ENCODE assay signal across 9 cellular contexts in the genomic region with DNA sequence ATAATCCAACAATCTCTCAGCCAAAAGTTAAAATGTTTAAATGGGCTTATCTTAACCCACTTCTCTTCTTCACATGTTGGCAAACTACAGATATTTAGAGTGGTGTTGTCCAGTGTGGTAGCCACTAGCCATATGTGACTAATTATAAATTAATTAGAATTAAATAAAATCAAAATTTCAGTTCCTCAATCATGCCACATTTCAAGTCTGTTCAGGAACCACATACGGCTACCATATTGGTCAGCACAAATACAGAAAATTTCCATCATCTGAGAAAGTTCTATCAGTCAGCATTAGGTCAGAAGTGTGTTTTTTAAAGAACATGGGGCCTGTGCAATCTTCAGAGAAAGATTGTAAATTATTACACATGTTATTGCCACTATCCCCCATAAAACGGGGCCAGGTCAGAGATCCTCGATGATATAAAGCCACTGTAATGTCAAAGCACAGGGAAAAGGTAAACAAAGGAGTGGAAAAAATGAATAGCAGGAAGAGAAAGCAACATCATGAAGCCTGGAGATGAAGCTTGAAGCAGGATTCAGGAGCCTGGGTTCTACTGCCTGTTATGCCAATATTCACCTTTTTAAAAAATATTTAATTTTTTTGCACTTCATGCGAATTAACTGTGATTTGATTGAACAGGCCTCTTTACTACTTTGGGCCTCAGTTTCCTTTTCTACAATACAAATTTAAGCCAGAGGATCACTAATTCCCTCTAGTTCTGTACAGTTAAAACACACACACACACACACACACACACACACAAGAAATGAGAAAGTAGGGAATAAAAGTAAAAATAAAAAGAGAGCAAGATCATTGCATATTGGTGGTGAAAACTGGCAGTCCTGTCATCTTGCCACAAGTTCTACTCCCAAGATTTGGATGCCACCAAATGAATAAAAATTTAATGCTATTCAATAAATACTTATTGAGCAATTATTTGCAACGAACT. TPM values are rescaled to one million over a fixed set of nuclear protein-coding genes. Genes with fewer than 3 reads are reported as not detected.
DNase-seq lines count a peak whose midpoint lies in the region; ATAC-seq, FAIRE-seq and TF ChIP-seq lines count a peak whose summit lies in the region.
"Had no signal": no experiment of that assay in that cellular context is flagged by ENCODE, and none has a peak within 500 bp of the region (broad histone marks: within the 10 kb centered on the region; RNA-seq: fewer than 3 reads in every experiment).

No MANE protein-coding gene starts in this region.

- peak overlapping the region; percentile 79 for H3K27ac Mint-ChIP-seq in activated CD8-positive, alpha-beta T cell treated with anti-CD3 and anti-CD28 coated beads for 36 hours
- peak overlapping the region; percentile 42 for H3K27ac Mint-ChIP-seq in type B pancreatic cell

- no peaks in the 10 kb centered on the region for H3K27me3 Mint-ChIP-seq in activated CD8-positive, alpha-beta T cell treated with anti-CD3 and anti-CD28 coated beads for 36 hours
- H3K27me3 Mint-ChIP-seq in type B pancreatic cell, result no peaks in the 10 kb centered on the region

- peak overlapping the region; percentile 2 for H3K9ac ChIP-seq in keratinocyte (ENCODE audit: control insufficient read depth, extremely low read depth, insufficient read depth, low read length)

- CTCF ChIA-PET in activated CD8-positive, alpha-beta T cell treated with anti-CD3 and anti-CD28 coated beads for 36 hours (lab: Charles Lee), result no interaction called here

- H3K9me1 ChIP-seq in keratinocyte (ENCODE audit: control insufficient read depth, extremely low read depth, insufficient read depth, low read length), result no peaks in the 10 kb centered on the region

- H3K36me3 ChIP-seq in cardiac muscle cell (no peaks in the 10 kb centered on the region), keratinocyte (ENCODE audit: control insufficient read depth in 2 of 2, extremely low read depth in 1 of 2, insufficient read depth in 2 of 2, low read length in 2 of 2) (no peaks in the 10 kb centered on the region)

- peaks cover 67% of the 10 kb centered on the region for H3K79me2 ChIP-seq in keratinocyte (ENCODE audit: control insufficient read depth, insufficient read depth, low read length)

- ATAC-seq in Right ventricle myocardium inferior (no peak), HG02763 (IDR thresholded peaks at IDR 0.05; ENCODE audit: unreplicated experiment) (no peak), GM18861 (IDR thresholded peaks at IDR 0.05; ENCODE audit: unreplicated experiment) (no peak)
- ATAC-seq in activated CD8-positive, alpha-beta T cell treated with anti-CD3 and anti-CD28 coated beads for 36 hours, result no peak

- no peak overlapping the region for H2AFZ ChIP-seq in keratinocyte (ENCODE audit: control insufficient read depth, low read length)

- DNase-seq in cardiac muscle cell (ENCODE audit: low read depth in 1 of 2, low spot score in 1 of 2) (no peak), Right ventricle myocardium inferior (ENCODE audit: missing footprints) (no peak), keratinocyte (ENCODE audit: low read depth, low spot score) (no peak), type B pancreatic cell (ENCODE audit: extremely low spot score, unreplicated experiment) (no peak), GM19239 (ENCODE audit: insufficient read length, low spot score) (no peak)
- DNase-seq in activated CD8-positive, alpha-beta T cell treated with anti-CD3 and anti-CD28 coated beads for 36 hours, result no peak
- DNase-seq: activated gamma-delta T cell treated with Interleukin-2 at 50 U/mL for 16 hours had no signal

- TF ChIP-seq CTCF in cardiac muscle cell (IDR thresholded peaks at IDR 0.05; ENCODE audit: low read depth, low read length) (no peak), keratinocyte (optimal IDR thresholded peaks at IDR 0.05 in 1 of 3, IDR thresholded peaks at IDR 0.05 in 1 of 3, conservative IDR thresholded peaks at IDR 0.05 in 1 of 3; ENCODE audit: extremely low read depth in 1 of 3, insufficient read depth in 2 of 3, low read length in 3 of 3) (no peak), type B pancreatic cell (conservative IDR thresholded peaks at IDR 0.05) (no peak)
- no peak for TF ChIP-seq CTCF in activated CD8-positive, alpha-beta T cell treated with anti-CD3 and anti-CD28 coated beads for 36 hours (IDR thresholded peaks at IDR 0.05)

- FAIRE-seq in keratinocyte (lab: Jason Lieb, UNC) (no peak), GM19239 (lab: Jason Lieb, UNC) (no peak)

- peaks cover 13% of the 10 kb centered on the region for H3K4me1 ChIP-seq in cardiac muscle cell (ENCODE audit: low read depth)
- peaks cover 32% of the 10 kb centered on the region for H3K4me1 ChIP-seq in keratinocyte (ENCODE audit: control insufficient read depth, extremely low read depth, insufficient read depth, low read length)

- dilution Hi-C loops in keratinocyte (cut with MboI; ENCODE audit: extremely low pct_ligation_motif_present, low sequenced_read_pairs), result no loop called here

- no peaks in the 10 kb centered on the region for H3K9me3 Mint-ChIP-seq in activated CD8-positive, alpha-beta T cell treated with anti-CD3 and anti-CD28 coated beads for 36 hours
- H3K9me3 Mint-ChIP-seq in type B pancreatic cell, result no peaks in the 10 kb centered on the region

- POLR2A ChIA-PET in activated CD8-positive, alpha-beta T cell treated with anti-CD3 and anti-CD28 coated beads for 36 hours (lab: Charles Lee), result no interaction called here

- H3K4me1 Mint-ChIP-seq in activated CD8-positive, alpha-beta T cell treated with anti-CD3 and anti-CD28 coated beads for 36 hours (ENCODE audit: low read depth), result peaks cover 48% of the 10 kb centered on the region
- peaks cover 19% of the 10 kb centered on the region for H3K4me1 Mint-ChIP-seq in type B pancreatic cell (ENCODE audit: unreplicated experiment)

- intact Hi-C loops in Right ventricle myocardium inferior (cut with DNase I), result no loop called here
- intact Hi-C loops in activated CD8-positive, alpha-beta T cell treated with anti-CD3 and anti-CD28 coated beads for 36 hours (cut with micrococcal nuclease), result loop anchor here (2.0 kb wide), 1 partner anchor 27 kb away; no protein-coding TSS in a partner anchor

- H4K20me1 ChIP-seq in keratinocyte (ENCODE audit: control insufficient read depth, extremely low read depth, insufficient read depth, low read length), result no peaks in the 10 kb centered on the region

- peak overlapping the region; percentile 87 for H3K4me2 ChIP-seq in keratinocyte (ENCODE audit: control insufficient read depth, extremely low read depth, insufficient read depth, low read depth, low read length)

- H3K4me3 ChIP-seq in cardiac muscle cell (peak overlapping the region; percentile 59), keratinocyte (ENCODE audit: control insufficient read depth in 2 of 3, extremely low read depth in 1 of 3, insufficient read depth in 2 of 3, low read depth in 1 of 3, low read length in 3 of 3) (peak overlapping the region; percentile 94 to 99 (median 98))

- H3K36me3 Mint-ChIP-seq in activated CD8-positive, alpha-beta T cell treated with anti-CD3 and anti-CD28 coated beads for 36 hours (ENCODE audit: low read depth), result peaks cover 20% of the 10 kb centered on the region
- H3K36me3 Mint-ChIP-seq in type B pancreatic cell, result peaks cover 14% of the 10 kb centered on the region

- H3K9me3 ChIP-seq in cardiac muscle cell (ENCODE audit: low read depth) (no peaks in the 10 kb centered on the region), keratinocyte (ENCODE audit: control insufficient read depth, low read depth, low read length) (no peaks in the 10 kb centered on the region)

- H3K4me3 Mint-ChIP-seq in activated CD8-positive, alpha-beta T cell treated with anti-CD3 and anti-CD28 coated beads for 36 hours, result peak overlapping the region; percentile 96
- peak overlapping the region; percentile 100 for H3K4me3 Mint-ChIP-seq in type B pancreatic cell

- H3K27me3 ChIP-seq in cardiac muscle cell (no peaks in the 10 kb centered on the region), keratinocyte (ENCODE audit: control insufficient read depth, extremely low read depth, insufficient read depth, low read length) (no peaks in the 10 kb centered on the region)

- H3K27ac ChIP-seq in cardiac muscle cell (peak overlapping the region; percentile 84), keratinocyte (ENCODE audit: control insufficient read depth, insufficient read depth, low read length) (peak overlapping the region; percentile 27)

RNA-seq across cellular contexts. Expression of gene RSBN1, which starts 2.3 kb away (rescaled TPM):
- total RNA-seq in cardiac muscle cell (18.0 and 27.3 TPM in 2 replicates), Right ventricle myocardium inferior (10.1 TPM), type B pancreatic cell (ENCODE audit: low replicate concordance) (18.8 and 21.2 TPM in 2 replicates)
- polyA plus RNA-seq in cardiac muscle cell (12.7 and 18.8 TPM in 2 replicates), keratinocyte (7.1 to 10.4 TPM (median 9.5 TPM) in 3 replicates)
- total RNA-seq in activated CD8-positive, alpha-beta T cell treated with anti-CD3 and anti-CD28 coated beads for 36 hours, result 10 to 100 TPM; 25.6 to 28.3 TPM
- 14.3 TPM for polyA plus RNA-seq in keratinocyte (2011; ENCODE audit: low read depth)
- polyA plus RNA-seq in keratinocyte (2011; cell fraction: cytosol; rRNA removed), result 4.1 and 5.5 TPM in 2 replicates
- polyA plus RNA-seq in keratinocyte (2011; cell fraction: nucleus; rRNA removed), result 7.8 and 11.9 TPM in 2 replicates
- 7.0 and 7.2 TPM in 2 replicates for polyA plus RNA-seq in keratinocyte (2012; ENCODE audit: low replicate concordance)
- 2.1 to 56.2 TPM (median 21.1 TPM) in 3 replicates for polyA minus RNA-seq in keratinocyte
- polyA minus RNA-seq in keratinocyte (2011; cell fraction: cytosol; rRNA and poly(A)+ RNA removed), result 8.4 TPM
- polyA minus RNA-seq in keratinocyte (2011; cell fraction: nucleus; rRNA and poly(A)+ RNA removed), result 16.1 and 30.9 TPM in 2 replicates

RNA-seq across cellular contexts. Expression of gene PHTF1, which starts 50.6 kb away (rescaled TPM):
- total RNA-seq in cardiac muscle cell, result 33.2 and 45.2 TPM in 2 replicates
- polyA plus RNA-seq in cardiac muscle cell, result 40.5 and 49.9 TPM in 2 replicates
- total RNA-seq in Right ventricle myocardium inferior, result 6.4 TPM
- 10 to 100 TPM; 13.1 to 14.4 TPM for total RNA-seq in activated CD8-positive, alpha-beta T cell treated with anti-CD3 and anti-CD28 coated beads for 36 hours
- polyA plus RNA-seq in keratinocyte, result 4.4 to 6.8 TPM (median 5.1 TPM) in 3 replicates
- 1.7 TPM for polyA plus RNA-seq in keratinocyte (2011; ENCODE audit: low read depth)
- 3.3 and 4.1 TPM in 2 replicates for polyA plus RNA-seq in keratinocyte (2011; cell fraction: cytosol; rRNA removed)
- 5.5 and 5.8 TPM in 2 replicates for polyA plus RNA-seq in keratinocyte (2011; cell fraction: nucleus; rRNA removed)
- polyA plus RNA-seq in keratinocyte (2012; ENCODE audit: low replicate concordance), result 2.1 and 8.9 TPM in 2 replicates
- polyA minus RNA-seq in keratinocyte, result 4.3 to 5.9 TPM (median 4.5 TPM) in 3 replicates
- 5.4 TPM for polyA minus RNA-seq in keratinocyte (2011; cell fraction: cytosol; rRNA and poly(A)+ RNA removed)
- 8.0 and 9.9 TPM in 2 replicates for polyA minus RNA-seq in keratinocyte (2011; cell fraction: nucleus; rRNA and poly(A)+ RNA removed)
- total RNA-seq in type B pancreatic cell (ENCODE audit: low replicate concordance), result 17.7 and 27.1 TPM in 2 replicates
